Comparison of ENCODE assay signal across 10 cellular contexts in genomic region chr3:158103956-158104338, GRCh38. TPM values are rescaled to one million over a fixed set of nuclear protein-coding genes. Genes with fewer than 3 reads are reported as not detected.
DNase-seq lines count a peak whose midpoint lies in the region; ATAC-seq and TF ChIP-seq lines count a peak whose summit lies in the region.
"Had no signal": no experiment of that assay in that cellular context is flagged by ENCODE, and none has a peak within 500 bp of the region (broad histone marks: within the 10 kb centered on the region; RNA-seq: fewer than 3 reads in every experiment).

No MANE protein-coding gene starts in this region.

- peaks cover 5% of the 10 kb centered on the region; the same call in 1 of the 2 replicates for H3K27me3 ChIP-seq in OCI-LY1 (ENCODE audit: insufficient read depth, low read length)
- peaks cover 55% of the 10 kb centered on the region for H3K27me3 ChIP-seq in fibroblast of lung (ENCODE audit: control insufficient read depth, insufficient read depth, low read length)

- DNase-seq in fibroblast of lung (ENCODE audit: low read depth in 2 of 2) = no peak
- DNase-seq in posterior vena cava (ENCODE audit: low spot score) = peak; percentile 74
- DNase-seq: activated T-cell treated with anti-CD3 and anti-CD28 coated beads for 4 hours, NCI-H2081 had no signal

- H2AFZ ChIP-seq in OCI-LY1 (ENCODE audit: low read length) = no peak overlapping the region
- no peak overlapping the region for H2AFZ ChIP-seq in fibroblast of lung (ENCODE audit: low read length)

- H3K36me3 ChIP-seq in ES-I3 (ENCODE audit: insufficient read depth, low read length) (no peaks in the 10 kb centered on the region), OCI-LY1 (ENCODE audit: insufficient read depth, low read length) (no peaks in the 10 kb centered on the region), fibroblast of lung (ENCODE audit: control insufficient read depth, insufficient read depth, low read length) (no peaks in the 10 kb centered on the region)

- H3K9ac ChIP-seq in ES-I3 (ENCODE audit: low read depth, low read length) (peak overlapping the region; percentile 52; the same call in 1 of the 2 replicates), OCI-LY1 (ENCODE audit: low read length) (no peak overlapping the region), fibroblast of lung (ENCODE audit: insufficient read depth, low read length) (no peak overlapping the region)

- no peaks in the 10 kb centered on the region for H4K20me1 ChIP-seq in OCI-LY1 (ENCODE audit: insufficient read depth, low read length)
- no peaks in the 10 kb centered on the region for H4K20me1 ChIP-seq in fibroblast of lung (ENCODE audit: control insufficient read depth, extremely low read depth, insufficient read depth, low read length)

- no peak overlapping the region for H3K27ac ChIP-seq in OCI-LY1 (ENCODE audit: low read depth, low read length, poor library complexity, severe bottlenecking)
- H3K27ac ChIP-seq in fibroblast of lung (ENCODE audit: insufficient read depth, low read length) = no peak overlapping the region

- 0 out of 2 replicates have a peak, but pooled peaks cover 4% of the 10 kb centered on the region for H3F3A ChIP-seq in OCI-LY1 (ENCODE audit: insufficient read depth, low read length)

- H3K4me2 ChIP-seq in OCI-LY1 (ENCODE audit: low read length) (peak overlapping the region; percentile 52), fibroblast of lung (ENCODE audit: extremely low read depth, insufficient read depth, low read length) (peak overlapping the region; percentile 72)

- H3K9me2 ChIP-seq in OCI-LY1 (ENCODE audit: low read depth, low read length) = no peaks in the 10 kb centered on the region

- no peak for TF ChIP-seq CTCF in OCI-LY1 (IDR thresholded peaks at IDR 0.05; ENCODE audit: low read length)
- TF ChIP-seq CTCF in fibroblast of lung (conservative IDR thresholded peaks at IDR 0.05 in 1 of 2, IDR thresholded peaks at IDR 0.05 in 1 of 2; ENCODE audit: low read depth in 1 of 2, low read length in 2 of 2) = no peak

- peak overlapping the region; percentile 30 for H3K4me3 ChIP-seq in OCI-LY1 (ENCODE audit: low read depth, low read length, poor library complexity, severe bottlenecking)
- peak overlapping the region in 2 of 4 experiments; percentile 42 to 45 for H3K4me3 ChIP-seq in fibroblast of lung (replicated peaks in 1 of 4; ENCODE audit: control extremely low read depth in 1 of 4, insufficient read depth in 1 of 4, low read depth in 3 of 4, low read length in 4 of 4)

- peaks cover 2% of the 10 kb centered on the region for H3K4me1 ChIP-seq in ES-I3 (ENCODE audit: insufficient read depth, low read length)
- H3K4me1 ChIP-seq in OCI-LY1 (ENCODE audit: insufficient read depth, low read length, severe bottlenecking) = peaks cover 45% of the 10 kb centered on the region
- H3K4me1 ChIP-seq in fibroblast of lung (ENCODE audit: control insufficient read depth, extremely low read depth, insufficient read depth, low read length) = peaks cover 3% of the 10 kb centered on the region

- H3K9me3 ChIP-seq in ES-I3 (ENCODE audit: control insufficient read depth, insufficient read depth, low read length) (no peaks in the 10 kb centered on the region), OCI-LY1 (ENCODE audit: low read length) (no peaks in the 10 kb centered on the region), fibroblast of lung (ENCODE audit: control insufficient read depth, insufficient read depth, low read depth, low read length) (no peaks in the 10 kb centered on the region)

- intact Hi-C loops in posterior vena cava (cut with DNase I) = no loop called here

- H3K79me2 ChIP-seq in OCI-LY1 (ENCODE audit: insufficient read depth, low read length) = no peaks in the 10 kb centered on the region
- H3K79me2 ChIP-seq in fibroblast of lung (ENCODE audit: control insufficient read depth, insufficient read depth, low read length) = no peaks in the 10 kb centered on the region

- no peak for ATAC-seq in GM21526 (IDR thresholded peaks at IDR 0.05; ENCODE audit: low FRiP score, unreplicated experiment)
- no peak for ATAC-seq in GM19351 (IDR thresholded peaks at IDR 0.05; ENCODE audit: unreplicated experiment)
- ATAC-seq in GM18498 (IDR thresholded peaks at IDR 0.05; ENCODE audit: unreplicated experiment) = no peak

RNA-seq across cellular contexts. Expression of gene SHOX2, which starts 2.3 kb away (rescaled TPM):
- 1.3 and 1.8 TPM in 2 replicates for total RNA-seq in fibroblast of lung
- polyA plus RNA-seq in fibroblast of lung = 1.4 and 2.4 TPM in 2 replicates
- polyA plus RNA-seq in fibroblast of lung (2012) = 1.2 and 2.6 TPM in 2 replicates
- polyA minus RNA-seq in fibroblast of lung (ENCODE audit: low replicate concordance) = 0.15 TPM in 1 of 2 replicates, not detected in the other
- 1 to 10 TPM; 1.6 to 3.4 TPM for total RNA-seq in posterior vena cava
- total RNA-seq: liver had no signal
- polyA plus RNA-seq: liver had no signal

RNA-seq across cellular contexts. Expression of gene RSRC1, which starts 5.9 kb away (rescaled TPM):
- 38.5 and 43.1 TPM in 2 replicates for total RNA-seq in fibroblast of lung
- polyA plus RNA-seq in fibroblast of lung = 12.6 and 18.0 TPM in 2 replicates
- polyA plus RNA-seq in fibroblast of lung (2012) = 16.2 and 24.3 TPM in 2 replicates
- polyA minus RNA-seq in fibroblast of lung (ENCODE audit: low replicate concordance) = 0.15 TPM in 1 of 2 replicates, not detected in the other
- 10 to 100 TPM; 37.4 to 41.0 TPM for total RNA-seq in posterior vena cava
